19 cellular contexts compared by ENCODE assay signal in the genomic region with DNA sequence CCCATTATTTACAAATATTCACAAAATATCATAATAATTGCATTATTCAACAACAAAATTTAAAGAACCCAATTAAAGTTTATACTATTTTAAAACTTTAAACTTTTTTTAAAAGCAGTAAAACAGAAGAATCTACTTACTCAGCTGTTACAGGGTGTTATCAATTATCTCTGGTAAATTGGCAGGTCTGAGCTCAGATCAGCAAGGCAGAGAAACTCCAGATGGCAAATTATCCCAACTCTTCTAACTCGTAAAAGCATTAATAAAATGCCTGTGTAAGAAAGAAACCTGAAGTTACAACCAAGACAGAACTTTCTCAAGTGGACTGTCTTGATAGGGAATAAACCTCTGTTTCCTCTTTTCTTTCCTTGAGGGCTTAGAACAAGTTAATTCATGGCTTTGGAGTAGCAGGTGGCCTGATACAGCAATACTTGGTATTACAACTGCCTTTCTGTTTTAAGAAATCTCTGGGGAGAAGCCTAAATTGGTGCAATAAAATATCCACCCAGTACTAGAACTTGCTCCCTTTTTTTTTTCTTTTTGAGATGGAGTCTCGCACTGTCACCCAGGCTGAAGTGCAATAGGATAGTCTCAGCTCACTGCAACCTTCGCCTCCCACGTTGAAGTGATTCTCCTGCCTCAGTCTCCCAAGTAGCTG.
DNase-seq lines count a peak whose midpoint lies in the region; ATAC-seq and TF ChIP-seq lines count a peak whose summit lies in the region.
"Had no signal": no experiment of that assay in that cellular context is flagged by ENCODE, and none has a peak within 500 bp of the region (broad histone marks: within the 10 kb centered on the region; RNA-seq: fewer than 3 reads in every experiment).

No MANE protein-coding gene starts in this region.

- H3K27me3 ChIP-seq in right atrium auricular region: no peaks in the 10 kb centered on the region
- H3K27me3 ChIP-seq in Karpas-422 (ENCODE audit: low read length): no peaks in the 10 kb centered on the region
- H3K27me3 ChIP-seq in adipocyte (replicated peaks; ENCODE audit: control insufficient read depth, insufficient read depth, low read length): no peaks in the 10 kb centered on the region
- no peaks in the 10 kb centered on the region for H3K27me3 ChIP-seq in left lung
- H3K27me3 ChIP-seq: gastroesophageal sphincter had no signal

- no peaks in the 10 kb centered on the region for H4K20me1 ChIP-seq in Karpas-422 (ENCODE audit: insufficient read depth, low read depth, low read length)

- peaks cover 27% of the 10 kb centered on the region for H3K36me3 ChIP-seq in right atrium auricular region
- peaks cover 44% of the 10 kb centered on the region for H3K36me3 ChIP-seq in Karpas-422 (ENCODE audit: insufficient read depth, low read length)
- peaks cover 46% of the 10 kb centered on the region for H3K36me3 ChIP-seq in adipocyte (ENCODE audit: control insufficient read depth, insufficient read depth, low read length, severe bottlenecking)
- no peaks in the 10 kb centered on the region for H3K36me3 ChIP-seq in left lung

- H3K4me1 ChIP-seq in right atrium auricular region (peaks cover 0 to 73% of the 10 kb centered on the region in 2 donors), Karpas-422 (ENCODE audit: low read length) (peaks cover 43% of the 10 kb centered on the region), adipocyte (ENCODE audit: control insufficient read depth, insufficient read depth, low read length) (peaks cover 59% of the 10 kb centered on the region), left lung (peaks cover 11 to 47% of the 10 kb centered on the region in 2 donors)

- H3K9ac ChIP-seq in Karpas-422 (ENCODE audit: low read length) (no peak overlapping the region), adipocyte (ENCODE audit: low read length) (peak overlapping the region; percentile 27)
- H3K9ac ChIP-seq: KMS-11 had no signal

- intact Hi-C loops in left ventricle myocardium superior (cut with micrococcal nuclease) (no loop called here), left lung (cut with DNase I) (no loop called here)

- DNase-seq in left ventricle myocardium superior (no peak), right atrium auricular region (ENCODE audit: low spot score) (no peak), Karpas-422 (no peak), adipocyte (ENCODE audit: low read depth) (no peak), NCI-H748 treated with DMSO at 0.1 percent for 48 hours (lab: John Stamatoyannopoulos, UW) (no peak), KG1 (lab: John Stamatoyannopoulos, UW) (no peak), left lung (no peak)
- DNase-seq: activated CD4-positive, alpha-beta T cell treated with anti-CD3 and anti-CD28 coated beads for 36 hours; activated CD8-positive, alpha-beta memory T cell treated with anti-CD3 and anti-CD28 coated beads, Interleukin-2, amount 50 U/mL, for 4 hours; activated naive CD4-positive, alpha-beta T cell; DMS79; HCEC 1CT; NCI-H1417; NCI-H510A; T1000 had no signal

- peak; percentile 12 for ATAC-seq in left ventricle myocardium superior
- no peak for ATAC-seq in left lung
- ATAC-seq: activated CD4-positive, alpha-beta T cell treated with anti-CD3 and anti-CD28 coated beads for 36 hours; gastroesophageal sphincter had no signal

- peaks cover 92% of the 10 kb centered on the region for H3K79me2 ChIP-seq in Karpas-422 (ENCODE audit: low read length)

- TF ChIP-seq CTCF in right atrium auricular region (IDR thresholded peaks at IDR 0.05) (no peak), left lung (IDR thresholded peaks at IDR 0.05) (no peak)

- H3K9me2 ChIP-seq in Karpas-422 (replicated peaks; ENCODE audit: insufficient read depth, low read length): no peaks in the 10 kb centered on the region

- H3K4me2 ChIP-seq in Karpas-422 (ENCODE audit: low read depth, low read length, poor library complexity, severe bottlenecking): no peak overlapping the region
- H3K4me2 ChIP-seq: KMS-11 had no signal

- no peak overlapping the region for H2AFZ ChIP-seq in Karpas-422 (ENCODE audit: low read length)

- no peak overlapping the region for H3K27ac ChIP-seq in right atrium auricular region
- peak overlapping the region; percentile 53 for H3K27ac ChIP-seq in Karpas-422 (ENCODE audit: low read length)
- no peak overlapping the region for H3K27ac ChIP-seq in left lung
- H3K27ac ChIP-seq: epithelial cell of prostate, gastroesophageal sphincter, KMS-11, skin epidermis had no signal

- H3K9me3 ChIP-seq in right atrium auricular region (no peaks in the 10 kb centered on the region), Karpas-422 (ENCODE audit: low read length) (no peaks in the 10 kb centered on the region), adipocyte (ENCODE audit: control insufficient read depth, low read length) (no peaks in the 10 kb centered on the region), left lung (no peaks in the 10 kb centered on the region)
- H3K9me3 ChIP-seq: gastroesophageal sphincter had no signal

- H3K4me3 ChIP-seq in right atrium auricular region (no peak overlapping the region), Karpas-422 (ENCODE audit: low read length) (no peak overlapping the region), adipocyte (ENCODE audit: low read length) (peak overlapping the region; percentile 28), left lung (no peak overlapping the region)
- H3K4me3 ChIP-seq: gastroesophageal sphincter, skin epidermis had no signal
